16 cellular contexts compared by ENCODE assay signal in the genomic region with DNA sequence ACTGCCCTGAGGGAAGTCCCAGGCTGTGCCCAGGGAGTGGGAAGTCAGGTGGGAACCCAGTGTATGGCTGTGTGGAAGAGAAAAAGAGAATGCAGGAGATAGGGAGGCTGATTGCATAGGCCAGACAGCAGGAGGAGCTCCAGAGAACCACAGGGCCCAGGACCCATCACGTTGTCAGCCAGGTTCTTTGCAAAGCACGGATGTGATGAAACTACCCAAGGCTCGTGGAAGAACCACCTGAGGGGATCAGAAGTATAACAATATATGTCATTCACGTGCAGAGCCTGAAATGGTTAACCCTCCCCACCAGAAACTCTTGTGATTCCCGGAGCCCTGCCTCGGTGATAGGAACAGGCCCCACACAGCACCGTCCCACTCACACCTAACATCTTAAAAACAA.
A peak's percentile ranks its signal among the peaks of the same experiment; 100 is the strongest.
DNase-seq lines count a peak whose midpoint lies in the region; ATAC-seq and TF ChIP-seq lines count a peak whose summit lies in the region.
"Had no signal": no experiment of that assay in that cellular context is flagged by ENCODE, and none has a peak within 500 bp of the region (broad histone marks: within the 10 kb centered on the region; RNA-seq: fewer than 3 reads in every experiment).

No MANE protein-coding gene starts in this region.

- H3K36me3 Mint-ChIP-seq in CD8-positive, alpha-beta T cell, result peaks cover 80% of the 10 kb centered on the region
- H3K36me3 Mint-ChIP-seq in nephron progenitor cell (ENCODE audit: low read depth), result peaks cover 86% of the 10 kb centered on the region

- peaks cover 11% of the 10 kb centered on the region for H3K4me1 ChIP-seq in CD8-positive, alpha-beta T cell (ENCODE audit: insufficient read depth, low read length)
- H3K4me1 ChIP-seq in Loucy (ENCODE audit: insufficient read depth, low read length, poor library complexity, severe bottlenecking), result peaks cover 17% of the 10 kb centered on the region

- H3K36me3 ChIP-seq in CD8-positive, alpha-beta T cell (ENCODE audit: insufficient read depth, low read length), result peaks cover 5% of the 10 kb centered on the region
- H3K36me3 ChIP-seq in Loucy (ENCODE audit: insufficient read depth, low read length), result peaks cover 59% of the 10 kb centered on the region; the same call in 1 of the 2 replicates

- no peak overlapping the region for H3K27ac ChIP-seq in CD8-positive, alpha-beta T cell (ENCODE audit: low read depth, low read length)
- H3K27ac ChIP-seq: SJSA1 had no signal

- no peak overlapping the region for H3K4me3 ChIP-seq in CD8-positive, alpha-beta T cell (ENCODE audit: low read depth, low read length)
- H3K4me3 ChIP-seq in Loucy (ENCODE audit: low read length, poor library complexity, severe bottlenecking) (no peak overlapping the region), epithelial cell of esophagus (ENCODE audit: low read length) (no peak overlapping the region)
- H3K4me3 ChIP-seq: SJSA1 had no signal

- no peaks in the 10 kb centered on the region for H3K27me3 ChIP-seq in CD8-positive, alpha-beta T cell (ENCODE audit: insufficient read depth, low read length)
- H3K27me3 ChIP-seq in Loucy (ENCODE audit: insufficient read depth, low read length, poor library complexity, severe bottlenecking), result no peaks in the 10 kb centered on the region
- H3K27me3 ChIP-seq: SJSA1 had no signal

- TF ChIP-seq CTCF in CD8-positive, alpha-beta T cell (IDR thresholded peaks at IDR 0.05), result no peak
- TF ChIP-seq CTCF in Loucy (conservative IDR thresholded peaks at IDR 0.05; ENCODE audit: low read length) (peak; percentile 27; the same call in 1 of the 2 replicates), epithelial cell of esophagus (IDR thresholded peaks at IDR 0.05; ENCODE audit: insufficient read depth, low read depth, low read length, missing control alignments) (peak; percentile 22), nephron progenitor cell (IDR thresholded peaks at IDR 0.05) (no peak)

- intact Hi-C loops in CD8-positive, alpha-beta T cell (cut with DNase I, micrococcal nuclease), result no loop called here

- peaks cover 3% of the 10 kb centered on the region for H4K20me1 ChIP-seq in Loucy (ENCODE audit: insufficient read depth, low read length, poor library complexity, severe bottlenecking)

- no peak overlapping the region for H3K4me3 Mint-ChIP-seq in CD8-positive, alpha-beta T cell
- no peak overlapping the region for H3K4me3 Mint-ChIP-seq in nephron progenitor cell

- POLR2A ChIA-PET in CD8-positive, alpha-beta T cell (lab: Charles Lee), result no interaction called here

- H2AFZ ChIP-seq in Loucy (ENCODE audit: low read length), result no peak overlapping the region

- H3K79me2 ChIP-seq in Loucy (ENCODE audit: insufficient read depth, low read length), result peaks cover 69% of the 10 kb centered on the region; the same call in 1 of the 2 replicates

- peaks cover 10% of the 10 kb centered on the region for H3K9me3 Mint-ChIP-seq in CD8-positive, alpha-beta T cell
- peaks cover 38% of the 10 kb centered on the region for H3K9me3 Mint-ChIP-seq in nephron progenitor cell

- H3F3A ChIP-seq in Loucy (ENCODE audit: low read depth), result no peaks in the 10 kb centered on the region

- H3K27ac Mint-ChIP-seq in CD8-positive, alpha-beta T cell, result peak overlapping the region; percentile 75
- H3K27ac Mint-ChIP-seq in nephron progenitor cell, result peak overlapping the region; percentile 12

- H3K9me2 ChIP-seq in Loucy (replicated peaks; ENCODE audit: low read depth, low read length), result no peaks in the 10 kb centered on the region

- H3K27me3 Mint-ChIP-seq in CD8-positive, alpha-beta T cell (ENCODE audit: low read depth), result no peaks in the 10 kb centered on the region
- H3K27me3 Mint-ChIP-seq in nephron progenitor cell (ENCODE audit: low read depth, poor library complexity), result peaks cover 6% of the 10 kb centered on the region

- no peak for DNase-seq in CD8-positive, alpha-beta T cell
- DNase-seq in epithelial cell of esophagus (ENCODE audit: low read depth) (peak; percentile 41), nephron progenitor cell (no peak), NCI-H1436 treated with DMSO at 0.1 percent for 48 hours (lab: John Stamatoyannopoulos, UW) (no peak)
- no peak for DNase-seq in effector CD8-positive, alpha-beta T cell (lab: John Stamatoyannopoulos, UW)
- no peak for DNase-seq in activated CD4-positive, alpha-beta T cell treated with anti-CD3 and anti-CD28 coated beads for 1 hour
- DNase-seq: activated T-cell treated with anti-CD3 and anti-CD28 coated beads, Interleukin-2, amount 50 U/mL, for 48 hours; amniotic stem cell; cortex of kidney; Kasumi-1; left cardiac atrium; NCI-H187 treated with DMSO at 0.1 percent for 48 hours had no signal

- no peak overlapping the region for H3K9ac ChIP-seq in Loucy (ENCODE audit: low read depth, low read length, poor library complexity, severe bottlenecking)

- CTCF ChIA-PET in CD8-positive, alpha-beta T cell (lab: Charles Lee), result no interaction called here

- H3K4me2 ChIP-seq in Loucy (ENCODE audit: low read depth, low read length, poor library complexity, severe bottlenecking), result no peak overlapping the region

- no peaks in the 10 kb centered on the region for H3K9me3 ChIP-seq in CD8-positive, alpha-beta T cell (ENCODE audit: low read length)
- H3K9me3 ChIP-seq in Loucy (ENCODE audit: insufficient read depth, low read depth, low read length), result peaks cover 12% of the 10 kb centered on the region; the same call in 1 of the 2 replicates

- no peak for ATAC-seq in CD8-positive, alpha-beta T cell
- no peak for ATAC-seq in HG02759 (IDR thresholded peaks at IDR 0.05; ENCODE audit: unreplicated experiment)
- ATAC-seq: esophagus mucosa had no signal

- H3K4me1 Mint-ChIP-seq in CD8-positive, alpha-beta T cell (ENCODE audit: low read depth), result peaks cover 44% of the 10 kb centered on the region
- H3K4me1 Mint-ChIP-seq in nephron progenitor cell, result peaks cover 13% of the 10 kb centered on the region

Comparison
In these comparisons a context has a peak if more than half of its experiments do, and no peak if none do; other contexts are left out.
1. CTCF ChIP-seq: peak in Loucy (single experiment) and epithelial cell of esophagus (single experiment); none in CD8-positive, alpha-beta T cell (single experiment) and nephron progenitor cell (single experiment).